2 cellular contexts compared by ENCODE assay signal in the genomic region with DNA sequence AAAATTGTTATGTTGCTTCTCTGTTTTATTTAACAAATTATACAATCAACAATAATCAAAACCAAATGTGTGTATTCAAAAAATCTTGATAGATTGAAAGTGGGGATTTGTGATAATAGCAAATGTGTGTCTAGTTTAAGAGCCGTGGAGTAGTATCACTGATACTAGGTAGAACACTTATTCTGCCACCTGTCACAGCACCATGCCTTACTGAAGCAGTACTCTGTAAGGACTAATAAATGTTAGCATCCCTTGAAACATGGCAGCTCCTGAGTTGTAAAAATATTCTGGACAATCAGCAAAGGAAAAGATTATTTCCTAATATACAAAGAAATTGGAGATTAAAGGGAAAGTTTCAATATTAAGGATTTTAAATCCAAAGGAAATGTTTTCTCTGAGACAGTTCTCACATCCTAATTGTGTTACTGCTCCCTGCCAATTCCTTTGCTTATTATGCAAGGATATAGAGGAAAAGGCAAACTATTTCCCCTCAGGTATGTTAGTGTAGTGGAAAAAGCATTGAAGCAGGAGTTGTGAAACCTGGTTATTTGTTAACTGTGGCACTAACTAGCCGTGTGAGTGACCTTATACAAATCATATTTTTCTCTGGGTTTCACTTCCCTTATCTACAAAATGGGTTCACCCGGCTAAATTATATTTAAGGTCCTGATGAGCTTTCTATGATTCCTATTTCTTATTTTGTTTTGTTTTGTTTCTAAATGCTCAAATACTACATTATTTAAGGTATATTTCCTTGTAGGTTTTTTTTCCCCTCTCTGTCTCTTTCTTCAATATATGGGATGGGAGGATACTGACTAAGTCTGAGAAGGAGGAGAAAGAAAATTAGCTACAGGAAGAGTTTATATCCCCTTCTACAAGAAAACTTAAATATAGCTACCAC.
A peak's percentile ranks its signal among the peaks of the same experiment; 100 is the strongest.
TF ChIP-seq lines count a peak whose summit lies in the region.

No MANE protein-coding gene starts in this region.

TF ChIP-seq in liver, 16 proteins besides CTCF, POLR2A, EP300 and RAD21 (continued from another document):
- TF ChIP-seq, protein P1, sequence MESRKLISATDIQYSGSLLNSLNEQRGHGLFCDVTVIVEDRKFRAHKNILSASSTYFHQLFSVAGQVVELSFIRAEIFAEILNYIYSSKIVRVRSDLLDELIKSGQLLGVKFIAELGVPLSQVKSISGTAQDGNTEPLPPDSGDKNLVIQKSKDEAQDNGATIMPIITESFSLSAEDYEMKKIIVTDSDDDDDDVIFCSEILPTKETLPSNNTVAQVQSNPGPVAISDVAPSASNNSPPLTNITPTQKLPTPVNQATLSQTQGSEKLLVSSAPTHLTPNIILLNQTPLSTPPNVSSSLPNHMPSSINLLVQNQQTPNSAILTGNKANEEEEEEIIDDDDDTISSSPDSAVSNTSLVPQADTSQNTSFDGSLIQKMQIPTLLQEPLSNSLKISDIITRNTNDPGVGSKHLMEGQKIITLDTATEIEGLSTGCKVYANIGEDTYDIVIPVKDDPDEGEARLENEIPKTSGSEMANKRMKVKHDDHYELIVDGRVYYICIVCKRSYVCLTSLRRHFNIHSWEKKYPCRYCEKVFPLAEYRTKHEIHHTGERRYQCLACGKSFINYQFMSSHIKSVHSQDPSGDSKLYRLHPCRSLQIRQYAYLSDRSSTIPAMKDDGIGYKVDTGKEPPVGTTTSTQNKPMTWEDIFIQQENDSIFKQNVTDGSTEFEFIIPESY (IDR thresholded peaks at IDR 0.05), result peak; percentile 30
- peak; percentile 42 for TF ChIP-seq YY1 (IDR thresholded peaks at IDR 0.05)
- peak; percentile 65 to 76 for TF ChIP-seq RXRA (IDR thresholded peaks at IDR 0.05)
- no peak for TF ChIP-seq FOXA1 (IDR thresholded peaks at IDR 0.05)
- TF ChIP-seq REST (IDR thresholded peaks at IDR 0.05), result peak; percentile 12
- peak; percentile 49 for TF ChIP-seq SP1 (IDR thresholded peaks at IDR 0.05)
- peak; percentile 31 to 48 for TF ChIP-seq EGR1 (IDR thresholded peaks at IDR 0.05; ENCODE audit: low read depth in 2 of 2)
- peak; percentile 8 to 33 for TF ChIP-seq HNF4A (conservative IDR thresholded peaks at IDR 0.05)

TF ChIP-seq in HepG2, 621 proteins besides CTCF, POLR2A, EP300 and RAD21 (continued from another document):
- TF ChIP-seq ZBTB37 (CRISPR knock-in tag; IDR thresholded peaks at IDR 0.05) (no peak), ZBTB3 (CRISPR knock-in tag; IDR thresholded peaks at IDR 0.05; ENCODE audit: borderline replicate concordance, low read depth) (no peak), PPARG (CRISPR knock-in tag; conservative IDR thresholded peaks at IDR 0.05) (no peak), ETV6 (CRISPR knock-in tag; conservative IDR thresholded peaks at IDR 0.05) (no peak), ZC3H13 (CRISPR knock-in tag; IDR thresholded peaks at IDR 0.05) (no peak), TIGD3 (CRISPR knock-in tag; IDR thresholded peaks at IDR 0.05; ENCODE audit: borderline replicate concordance) (no peak), PTBP1 (IDR thresholded peaks at IDR 0.05; ENCODE audit: low read depth, low read length, poor library complexity, severe bottlenecking) (no peak), ZSCAN29 (CRISPR knock-in tag; conservative IDR thresholded peaks at IDR 0.05) (no peak), TFE3 (CRISPR knock-in tag; IDR thresholded peaks at IDR 0.05) (no peak)
- TF ChIP-seq, protein P2, sequence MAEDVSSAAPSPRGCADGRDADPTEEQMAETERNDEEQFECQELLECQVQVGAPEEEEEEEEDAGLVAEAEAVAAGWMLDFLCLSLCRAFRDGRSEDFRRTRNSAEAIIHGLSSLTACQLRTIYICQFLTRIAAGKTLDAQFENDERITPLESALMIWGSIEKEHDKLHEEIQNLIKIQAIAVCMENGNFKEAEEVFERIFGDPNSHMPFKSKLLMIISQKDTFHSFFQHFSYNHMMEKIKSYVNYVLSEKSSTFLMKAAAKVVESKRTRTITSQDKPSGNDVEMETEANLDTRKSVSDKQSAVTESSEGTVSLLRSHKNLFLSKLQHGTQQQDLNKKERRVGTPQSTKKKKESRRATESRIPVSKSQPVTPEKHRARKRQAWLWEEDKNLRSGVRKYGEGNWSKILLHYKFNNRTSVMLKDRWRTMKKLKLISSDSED (CRISPR knock-in tag; IDR thresholded peaks at IDR 0.05), result no peak
- TF ChIP-seq, protein P3, sequence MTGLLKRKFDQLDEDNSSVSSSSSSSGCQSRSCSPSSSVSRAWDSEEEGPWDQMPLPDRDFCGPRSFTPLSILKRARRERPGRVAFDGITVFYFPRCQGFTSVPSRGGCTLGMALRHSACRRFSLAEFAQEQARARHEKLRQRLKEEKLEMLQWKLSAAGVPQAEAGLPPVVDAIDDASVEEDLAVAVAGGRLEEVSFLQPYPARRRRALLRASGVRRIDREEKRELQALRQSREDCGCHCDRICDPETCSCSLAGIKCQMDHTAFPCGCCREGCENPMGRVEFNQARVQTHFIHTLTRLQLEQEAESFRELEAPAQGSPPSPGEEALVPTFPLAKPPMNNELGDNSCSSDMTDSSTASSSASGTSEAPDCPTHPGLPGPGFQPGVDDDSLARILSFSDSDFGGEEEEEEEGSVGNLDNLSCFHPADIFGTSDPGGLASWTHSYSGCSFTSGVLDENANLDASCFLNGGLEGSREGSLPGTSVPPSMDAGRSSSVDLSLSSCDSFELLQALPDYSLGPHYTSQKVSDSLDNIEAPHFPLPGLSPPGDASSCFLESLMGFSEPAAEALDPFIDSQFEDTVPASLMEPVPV (CRISPR knock-in tag; IDR thresholded peaks at IDR 0.05), result no peak
- TF ChIP-seq, protein P4, sequence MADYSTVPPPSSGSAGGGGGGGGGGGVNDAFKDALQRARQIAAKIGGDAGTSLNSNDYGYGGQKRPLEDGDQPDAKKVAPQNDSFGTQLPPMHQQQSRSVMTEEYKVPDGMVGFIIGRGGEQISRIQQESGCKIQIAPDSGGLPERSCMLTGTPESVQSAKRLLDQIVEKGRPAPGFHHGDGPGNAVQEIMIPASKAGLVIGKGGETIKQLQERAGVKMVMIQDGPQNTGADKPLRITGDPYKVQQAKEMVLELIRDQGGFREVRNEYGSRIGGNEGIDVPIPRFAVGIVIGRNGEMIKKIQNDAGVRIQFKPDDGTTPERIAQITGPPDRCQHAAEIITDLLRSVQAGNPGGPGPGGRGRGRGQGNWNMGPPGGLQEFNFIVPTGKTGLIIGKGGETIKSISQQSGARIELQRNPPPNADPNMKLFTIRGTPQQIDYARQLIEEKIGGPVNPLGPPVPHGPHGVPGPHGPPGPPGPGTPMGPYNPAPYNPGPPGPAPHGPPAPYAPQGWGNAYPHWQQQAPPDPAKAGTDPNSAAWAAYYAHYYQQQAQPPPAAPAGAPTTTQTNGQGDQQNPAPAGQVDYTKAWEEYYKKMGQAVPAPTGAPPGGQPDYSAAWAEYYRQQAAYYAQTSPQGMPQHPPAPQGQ (CRISPR knock-in tag; IDR thresholded peaks at IDR 0.05; ENCODE audit: borderline replicate concordance), result no peak
TF ChIP-seq in HepG2: peak in this region for 0.
